24 cellular contexts compared by ENCODE assay signal in the genomic region with DNA sequence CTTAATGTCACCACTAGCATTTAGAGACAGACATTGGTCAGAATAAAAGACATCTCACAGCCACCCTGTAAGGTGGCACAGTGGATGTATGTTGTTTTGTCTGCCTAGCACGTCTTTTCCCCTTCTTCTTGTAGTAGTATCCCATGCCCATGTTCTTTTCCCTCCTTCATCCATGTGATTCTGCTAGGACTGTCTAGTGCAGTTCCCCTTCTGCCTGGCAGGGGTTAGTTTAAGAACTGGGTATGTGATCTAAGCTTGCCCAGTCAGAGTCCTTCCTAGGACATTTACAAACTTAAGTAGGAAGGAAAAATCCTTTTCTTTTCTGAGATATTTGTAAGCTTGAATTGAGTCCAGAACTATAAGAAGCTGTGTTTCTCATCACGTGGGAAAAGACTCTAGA.
DNase-seq lines count a peak whose midpoint lies in the region; ATAC-seq, FAIRE-seq and TF ChIP-seq lines count a peak whose summit lies in the region.
"Had no signal": no experiment of that assay in that cellular context is flagged by ENCODE, and none has a peak within 500 bp of the region (broad histone marks: within the 10 kb centered on the region; RNA-seq: fewer than 3 reads in every experiment).

No MANE protein-coding gene starts in this region.

- 88% methylated on average over 2 of the region's 2 CpGs for WGBS in GM12878 (ENCODE audit: insufficient coverage, insufficient replicate concordance, low lambda C conversion rate, missing lambda C conversion rate)
- WGBS in thyroid gland, 2 donors, result 84 to 85% methylated on average over 2 of the region's 2 CpGs
- 77 to 92% (median 82%) methylated on average over 2 of the region's 2 CpGs for WGBS in stomach, 5 donors

- H3K4me2 ChIP-seq in GM12878 (ENCODE audit: control insufficient read depth, insufficient read depth) (no peak overlapping the region), osteoblast (ENCODE audit: insufficient read depth, low read length) (no peak overlapping the region)

- DNase-seq in activated CD4-positive, alpha-beta T cell treated with anti-CD3 and anti-CD28 coated beads for 36 hours, result no peak
- DNase-seq in activated CD4-positive, alpha-beta T cell treated with anti-CD3 and anti-CD28 coated beads, Interleukin-2, amount 50 U/mL, for 48 hours, result no peak
- no peak for DNase-seq in CD14-positive monocyte (ENCODE audit: low spot score)
- DNase-seq in GM12878 (ENCODE audit: low read depth, low spot score), result no peak
- no peak for DNase-seq in osteoblast (ENCODE audit: insufficient read length, low spot score, missing footprints)
- DNase-seq in thyroid gland, result no peak
- DNase-seq in stomach, result no peak
- DNase-seq: 8988T; AML-193; C1 segment of cervical spinal cord; Calu3; CD8-positive, alpha-beta memory T cell; DMS153; GOT3; IMR-90; MV-4-11; NCI-H1105 treated with DMSO at 0.1 percent for 48 hours; NCI-H1694; NCI-H2081; NCI-H2171 treated with DMSO at 0.1 percent for 48 hours; NCI-H524 treated with DMSO at 0.1 percent for 48 hours had no signal

- POLR2A ChIA-PET in activated CD4-positive, alpha-beta T cell treated with anti-CD3 and anti-CD28 coated beads for 36 hours (lab: Charles Lee), result no interaction called here
- POLR2A ChIA-PET in GM12878 (lab: Charles Lee), result no interaction called here

- ATAC-seq in activated CD4-positive, alpha-beta T cell treated with anti-CD3 and anti-CD28 coated beads for 36 hours, result peak; percentile 21
- ATAC-seq in GM12878, result no peak
- ATAC-seq: HCT116, Right ventricle myocardium inferior had no signal

- H3K9me3 ChIP-seq in GM12878 (replicated peaks; ENCODE audit: control insufficient read depth, insufficient read depth, low read length) (no peaks in the 10 kb centered on the region), osteoblast (ENCODE audit: low read depth, low read length) (no peaks in the 10 kb centered on the region), thyroid gland (no peaks in the 10 kb centered on the region), stomach (no peaks in the 10 kb centered on the region)

- H3K79me2 ChIP-seq in GM12878 (ENCODE audit: control insufficient read depth, insufficient read depth, low read length) (no peaks in the 10 kb centered on the region), osteoblast (ENCODE audit: insufficient read depth, low read length) (no peaks in the 10 kb centered on the region)

- no peaks in the 10 kb centered on the region for H3K27me3 Mint-ChIP-seq in activated CD4-positive, alpha-beta T cell treated with anti-CD3 and anti-CD28 coated beads for 36 hours
- peaks cover 0 to 1% (median 0%) of the 10 kb centered on the region in 3 donors for H3K27me3 Mint-ChIP-seq in CD14-positive monocyte (ENCODE audit: low read depth in 3 of 3)
- H3K27me3 Mint-ChIP-seq: CD8-positive, alpha-beta memory T cell had no signal

- intact Hi-C loops in activated CD4-positive, alpha-beta T cell treated with anti-CD3 and anti-CD28 coated beads for 36 hours (cut with DNase I, micrococcal nuclease), result no loop called here
- intact Hi-C loops in CD14-positive monocyte (cut with micrococcal nuclease), result no loop called here
- intact Hi-C loops in GM12878 (cut with micrococcal nuclease; ENCODE audit: unreplicated experiment), result no loop called here
- intact Hi-C loops in thyroid gland (cut with DNase I), result no loop called here
- intact Hi-C loops in stomach (cut with DNase I; ENCODE audit: low total_unique reads), result no loop called here

- H3K4me1 ChIP-seq in GM12878 (ENCODE audit: control insufficient read depth, insufficient read depth, low read length), result no peaks in the 10 kb centered on the region
- peaks cover 18% of the 10 kb centered on the region for H3K4me1 ChIP-seq in osteoblast (ENCODE audit: insufficient read depth, low read length)
- H3K4me1 ChIP-seq in thyroid gland, result no peaks in the 10 kb centered on the region
- no peaks in the 10 kb centered on the region for H3K4me1 ChIP-seq in stomach

- no peaks in the 10 kb centered on the region for H4K20me1 ChIP-seq in GM12878 (ENCODE audit: control insufficient read depth, insufficient read depth)
- no peaks in the 10 kb centered on the region for H4K20me1 ChIP-seq in osteoblast (ENCODE audit: insufficient read depth, low read length)

- peaks cover 14% of the 10 kb centered on the region for H3K4me1 Mint-ChIP-seq in activated CD4-positive, alpha-beta T cell treated with anti-CD3 and anti-CD28 coated beads for 36 hours
- peaks cover 8% of the 10 kb centered on the region for H3K4me1 Mint-ChIP-seq in CD14-positive monocyte
- H3K4me1 Mint-ChIP-seq: CD8-positive, alpha-beta memory T cell had no signal

- H2AFZ ChIP-seq in GM12878 (ENCODE audit: control insufficient read depth, low read depth, low read length) (no peak overlapping the region), osteoblast (ENCODE audit: low read length) (no peak overlapping the region)

- H3K4me3 ChIP-seq in GM12878, result no peak overlapping the region
- H3K4me3 ChIP-seq in osteoblast (ENCODE audit: insufficient read depth, low read length), result no peak overlapping the region
- no peak overlapping the region for H3K4me3 ChIP-seq in thyroid gland (replicated peaks in 1 of 3)
- no peak overlapping the region for H3K4me3 ChIP-seq in stomach

- CTCF ChIA-PET in activated CD4-positive, alpha-beta T cell treated with anti-CD3 and anti-CD28 coated beads for 36 hours (lab: Charles Lee), result interaction anchor here (0.6 to 1.3 kb wide), 2 partner anchors 82 to 97 kb away, joined by 3 to 4 read pairs; no protein-coding TSS in a partner anchor
- CTCF ChIA-PET in GM12878 (lab: Yijun Ruan, JAX), result no interaction called here

- in situ Hi-C loops in GM12878 (cut with MboI), result no loop called here

- no peaks in the 10 kb centered on the region for H3K36me3 ChIP-seq in GM12878 (ENCODE audit: control insufficient read depth in 2 of 2, insufficient read depth in 2 of 2, low read length in 1 of 2)
- no peaks in the 10 kb centered on the region for H3K36me3 ChIP-seq in osteoblast (ENCODE audit: insufficient read depth, low read length)
- H3K36me3 ChIP-seq in thyroid gland, result no peaks in the 10 kb centered on the region
- H3K36me3 ChIP-seq in stomach, result peaks cover 0 to 6% (median 0%) of the 10 kb centered on the region in 4 donors

- H3K9ac ChIP-seq in GM12878 (ENCODE audit: control insufficient read depth, insufficient read depth, low read length), result no peak overlapping the region

- peak; percentile 66 for FAIRE-seq in GM12878 (lab: Jason Lieb, UNC)
- FAIRE-seq: GM12892 had no signal

- H3K36me3 Mint-ChIP-seq in activated CD4-positive, alpha-beta T cell treated with anti-CD3 and anti-CD28 coated beads for 36 hours (ENCODE audit: low read depth), result peaks cover 6% of the 10 kb centered on the region
- peaks cover 7 to 13% of the 10 kb centered on the region in 2 donors for H3K36me3 Mint-ChIP-seq in CD14-positive monocyte

- RAD21 ChIA-PET in GM12878 (lab: Charles Lee; ENCODE audit: unreplicated experiment), result interaction anchor here (0.5 kb wide), 1 partner anchor 40 kb away, joined by 3 read pairs; no protein-coding TSS in a partner anchor

- peak; percentile 12 for TF ChIP-seq CTCF in CD14-positive monocyte (IDR thresholded peaks at IDR 0.05)
- TF ChIP-seq CTCF in GM12878 (IDR thresholded peaks at IDR 0.05 in 2 of 3, conservative IDR thresholded peaks at IDR 0.05 in 1 of 3; ENCODE audit: control insufficient read depth in 2 of 3, extremely low read depth in 1 of 3, insufficient read depth in 1 of 3, low read depth in 3 of 3, low read length in 3 of 3), result no peak
- no peak for TF ChIP-seq CTCF in osteoblast (IDR thresholded peaks at IDR 0.05; ENCODE audit: extremely low read depth, low read depth, low read length)
- TF ChIP-seq CTCF in thyroid gland (IDR thresholded peaks at IDR 0.05), result no peak
- no peak for TF ChIP-seq CTCF in stomach (IDR thresholded peaks at IDR 0.05)

- peak overlapping the region; percentile 35 for H3K27ac Mint-ChIP-seq in activated CD4-positive, alpha-beta T cell treated with anti-CD3 and anti-CD28 coated beads for 36 hours
- H3K27ac Mint-ChIP-seq in CD14-positive monocyte, result peak overlapping the region in 1 of 7 donors; percentile 6

- no peak overlapping the region for H3K4me3 Mint-ChIP-seq in activated CD4-positive, alpha-beta T cell treated with anti-CD3 and anti-CD28 coated beads for 36 hours
- no peak overlapping the region for H3K4me3 Mint-ChIP-seq in CD14-positive monocyte
- H3K4me3 Mint-ChIP-seq: CD8-positive, alpha-beta memory T cell had no signal

- no peak overlapping the region for H3K27ac ChIP-seq in GM12878 (ENCODE audit: control insufficient read depth, insufficient read depth)
- H3K27ac ChIP-seq in osteoblast (ENCODE audit: low read depth, low read length), result peak overlapping the region; percentile 22
- no peak overlapping the region for H3K27ac ChIP-seq in thyroid gland
- no peak overlapping the region for H3K27ac ChIP-seq in stomach

- no peaks in the 10 kb centered on the region for H3K27me3 ChIP-seq in GM12878 (replicated peaks in 1 of 2; ENCODE audit: control insufficient read depth in 2 of 2, insufficient read depth in 2 of 2, low read length in 1 of 2)
- H3K27me3 ChIP-seq in osteoblast (ENCODE audit: insufficient read depth, low read length), result no peaks in the 10 kb centered on the region
- H3K27me3 ChIP-seq in thyroid gland, result no peaks in the 10 kb centered on the region
- no peaks in the 10 kb centered on the region for H3K27me3 ChIP-seq in stomach

- TF ChIP-seq POLR2A in GM12878 (IDR thresholded peaks at IDR 0.05; ENCODE audit: low read depth, low read length) (no peak), thyroid gland (IDR thresholded peaks at IDR 0.05) (no peak), stomach (IDR thresholded peaks at IDR 0.05) (no peak)

- no peak for TF ChIP-seq RAD21 in GM12878 (IDR thresholded peaks at IDR 0.05; ENCODE audit: insufficient read depth, low read depth, low read length)

- TF ChIP-seq EP300 in GM12878 (IDR thresholded peaks at IDR 0.05; ENCODE audit: borderline replicate concordance in 1 of 2, control insufficient read depth in 1 of 2, low read depth in 2 of 2, low read length in 2 of 2) (no peak), stomach (IDR thresholded peaks at IDR 0.05) (no peak)

- no TSS peak for BruUV-seq in GM12878 (replicated peaks; lab: Mats Ljungman, UMichigan)

- SMC1A ChIA-PET in GM12878 (lab: Charles Lee; ENCODE audit: uncharacterized antibody, unreplicated experiment), result interaction anchor here (0.6 to 1.7 kb wide), 2 partner anchors 34 to 58 kb away, joined by 3 to 4 read pairs; no protein-coding TSS in a partner anchor

- no peaks in the 10 kb centered on the region for H3K9me3 Mint-ChIP-seq in activated CD4-positive, alpha-beta T cell treated with anti-CD3 and anti-CD28 coated beads for 36 hours (ENCODE audit: low read depth)
- H3K9me3 Mint-ChIP-seq in CD14-positive monocyte, result peaks cover 0 to 6% (median 2%) of the 10 kb centered on the region in 7 donors
- H3K9me3 Mint-ChIP-seq: CD8-positive, alpha-beta memory T cell had no signal

TF ChIP-seq in GM12878, 131 proteins besides CTCF, POLR2A, EP300 and RAD21 (continues in another document):
- TF ChIP-seq NFYA (IDR thresholded peaks at IDR 0.05; ENCODE audit: borderline replicate concordance, low read depth, low read length) (no peak), LARP7 (IDR thresholded peaks at IDR 0.05) (no peak), PAX5 (IDR thresholded peaks at IDR 0.05; ENCODE audit: borderline replicate concordance, low read depth, low read length) (no peak), TAF1 (IDR thresholded peaks at IDR 0.05; ENCODE audit: borderline replicate concordance, low read depth, low read length) (no peak)
